8 cellular contexts compared by ENCODE assay signal in genomic region chr11:118914178-118914918, GRCh38. TPM values are rescaled to one million over a fixed set of nuclear protein-coding genes. Genes with fewer than 3 reads are reported as not detected.
DNase-seq lines count a peak whose midpoint lies in the region; ATAC-seq, FAIRE-seq and TF ChIP-seq lines count a peak whose summit lies in the region.

No MANE protein-coding gene starts in this region.

- no peak for TF ChIP-seq RAD21 in HepG2 (CRISPR knock-in tag; IDR thresholded peaks at IDR 0.05)

- peaks cover 13% of the 10 kb centered on the region for H3K79me2 ChIP-seq in HepG2 (ENCODE audit: insufficient read depth, low read length)

- POLR2A ChIA-PET in Panc1 (lab: Charles Lee): interaction anchor here (0.6 to 1.7 kb wide), 5 partner anchors 9 to 444 kb away, joined by 3 to 10 read pairs (median 4); partner anchors contain the start of gene BCL9L
- POLR2A ChIA-PET in HepG2 (lab: Yijun Ruan, JAX): no interaction called here

- TF ChIP-seq EP300 in HepG2 (IDR thresholded peaks at IDR 0.05; ENCODE audit: low read depth in 2 of 2, low read length in 2 of 2) (no peak), HepG2 (CRISPR knock-in tag; IDR thresholded peaks at IDR 0.05; ENCODE audit: borderline replicate concordance) (no peak)

- no peak overlapping the region; the same call in 1 of the 2 replicates for H3K4me2 ChIP-seq in HepG2 (ENCODE audit: low read depth, low read length)

- H3K9ac ChIP-seq in HepG2 (ENCODE audit: insufficient read depth, low read depth, low read length): 0 out of 2 replicates have a peak overlapping the region, but pooled peaks have one; percentile 11

- CTCF ChIA-PET in Panc1 (lab: Charles Lee): no interaction called here
- CTCF ChIA-PET in HepG2 (lab: Yijun Ruan, JAX; ENCODE audit: low intra/inter-chr PET ratio, low total read pairs): no interaction called here

- H3K4me1 ChIP-seq in Panc1 (ENCODE audit: control insufficient read depth, insufficient read depth, low read length): peaks cover 93% of the 10 kb centered on the region
- H3K4me1 ChIP-seq in HepG2 (ENCODE audit: insufficient read depth, low read length): peaks cover 92% of the 10 kb centered on the region
- H3K4me1 ChIP-seq in HAP-1: peaks cover 41% of the 10 kb centered on the region

- peaks cover 3% of the 10 kb centered on the region for H3K36me3 ChIP-seq in Panc1 (ENCODE audit: control insufficient read depth, insufficient read depth, low read length)
- H3K36me3 ChIP-seq in HepG2 (replicated peaks in 1 of 2; ENCODE audit: control insufficient read depth in 1 of 2, insufficient read depth in 2 of 2, low read length in 2 of 2): no peaks in the 10 kb centered on the region
- no peaks in the 10 kb centered on the region for H3K36me3 ChIP-seq in HAP-1 (replicated peaks)

- in situ Hi-C loops in Panc1 (cut with HindIII; ENCODE audit: low pct_unique_long_range_greater_than_20kb, low sequenced_read_pairs) (no loop called here), HepG2 (cut with HindIII; ENCODE audit: extremely low pct_ligation_motif_present, low pct_unique_long_range_greater_than_20kb) (no loop called here), HAP-1 (cut with MboI; ENCODE audit: low sequenced_read_pairs) (no loop called here)

- H3K4me3 ChIP-seq in Panc1 (ENCODE audit: low read depth in 2 of 2, low read length in 2 of 2): no peak overlapping the region
- peak overlapping the region in 1 of 3 experiments; percentile 20; a peak in 1 of 6 replicates for H3K4me3 ChIP-seq in HepG2 (replicated peaks in 1 of 3; ENCODE audit: insufficient read depth in 1 of 3, low read depth in 2 of 3, low read length in 3 of 3)
- H3K4me3 ChIP-seq in HAP-1: no peak overlapping the region

- BruUV-seq in Panc1 (replicated peaks; lab: Mats Ljungman, UMichigan): no TSS peak
- BruUV-seq in HepG2 (replicated peaks; lab: Mats Ljungman, UMichigan): no TSS peak

- intact Hi-C loops in Panc1 (cut with micrococcal nuclease; ENCODE audit: unreplicated experiment): no loop called here
- intact Hi-C loops in HepG2 (cut with micrococcal nuclease; ENCODE audit: unreplicated experiment): no loop called here

- peak; percentile 53 for ATAC-seq in GM18511 (IDR thresholded peaks at IDR 0.05; ENCODE audit: unreplicated experiment)
- peak; percentile 4 for ATAC-seq in Panc1
- no peak for ATAC-seq in HepG2
- peak; percentile 27 for ATAC-seq in stimulated activated naive CD8-positive, alpha-beta T cell treated with anti-CD3 and anti-CD28 coated beads, Interleukin-15, Interleukin-2, amounts not matched to agents 100 U/mL and 50 U/mL, for 24 hours
- ATAC-seq in GM21619 (IDR thresholded peaks at IDR 0.05; ENCODE audit: unreplicated experiment): no peak

- WGBS in adipose tissue, 3 donors: 31 to 42% (median 38%) methylated on average over 13 to 15 of the region's 15 CpGs
- 66% methylated on average over 4 of the region's 15 CpGs for WGBS in HepG2 (ENCODE audit: low lambda C conversion rate)

- FAIRE-seq in HepG2 (lab: Jason Lieb, UNC): no peak

- TF ChIP-seq POLR2A in HepG2 (IDR thresholded peaks at IDR 0.05; ENCODE audit: insufficient read depth in 1 of 2, low read depth in 2 of 2, low read length in 2 of 2): no peak

- H2AFZ ChIP-seq in HepG2 (ENCODE audit: low read length): no peak overlapping the region

- H3K9me3 ChIP-seq in Panc1 (ENCODE audit: control insufficient read depth, insufficient read depth, low read depth, low read length): no peaks in the 10 kb centered on the region
- H3K9me3 ChIP-seq in HepG2 (ENCODE audit: low read length): no peaks in the 10 kb centered on the region
- H3K9me3 ChIP-seq in HAP-1: no peaks in the 10 kb centered on the region

- no peaks in the 10 kb centered on the region for H3K27me3 ChIP-seq in Panc1 (ENCODE audit: control insufficient read depth, insufficient read depth, low read length)
- H3K27me3 ChIP-seq in HepG2 (ENCODE audit: control insufficient read depth in 1 of 2, insufficient read depth in 2 of 2, low read length in 2 of 2): no peaks in the 10 kb centered on the region; a peak in 1 of 5 replicates
- no peaks in the 10 kb centered on the region for H3K27me3 ChIP-seq in HAP-1 (ENCODE audit: low read depth)

- no peaks in the 10 kb centered on the region for H4K20me1 ChIP-seq in HepG2 (ENCODE audit: insufficient read depth, low read length)

- DNase-seq in Panc1 (ENCODE audit: low read depth, low spot score) (no peak), HepG2 (ENCODE audit: low spot score) (peak; percentile 53), NCI-H1092 (lab: John Stamatoyannopoulos, UW) (no peak), HAP-1 (ENCODE audit: low spot score in 2 of 2) (no peak)
- DNase-seq in stimulated activated naive CD8-positive, alpha-beta T cell treated with anti-CD3 and anti-CD28 coated beads, Interleukin-15, Interleukin-2, amounts not matched to agents 100 U/mL and 50 U/mL, for 24 hours: peak; percentile 81

- TF ChIP-seq CTCF in Panc1 (IDR thresholded peaks at IDR 0.05) (no peak), HepG2 (CRISPR knock-in tag; IDR thresholded peaks at IDR 0.05) (no peak)

- peak overlapping the region; percentile 99 for H3K27ac ChIP-seq in Panc1 (ENCODE audit: low read length)
- peak overlapping the region; percentile 66 for H3K27ac ChIP-seq in adipose tissue (ENCODE audit: low read depth, low read length)
- H3K27ac ChIP-seq in HepG2 (ENCODE audit: extremely low read length, insufficient read depth, low read length): peak overlapping the region; percentile 50

RNA-seq across cellular contexts. Expression of gene BCL9L, which starts 11.4 kb away (rescaled TPM):
- total RNA-seq in Panc1 (2021; ENCODE audit: unreplicated experiment) (234 TPM), HepG2 (2016; rRNA removed; fragmentation: Illumina TruSeq; extraction: Trizol) (3.7 and 5.5 TPM in 2 replicates)
- 207 TPM for polyA plus RNA-seq in Panc1 (2012; ENCODE audit: insufficient read length)
- polyA plus RNA-seq in adipose tissue (10 to 100 TPM; 13.9 to 28.9 (median 22.8) TPM), HepG2 (2011; rRNA removed) (4.1 and 4.5 TPM in 2 replicates)
- 1.4 and 2.2 TPM in 2 replicates for total RNA-seq in HepG2 (2016; cell fraction: cytosol; rRNA removed; fragmentation: Illumina TruSeq; extraction: Trizol; ENCODE audit: low read depth)
- total RNA-seq in HepG2 (2016; cell fraction: insoluble cytoplasmic fraction; rRNA removed; fragmentation: Illumina TruSeq; extraction: Trizol): 3.5 and 4.0 TPM in 2 replicates
- total RNA-seq in HepG2 (2016; cell fraction: membrane; rRNA removed; fragmentation: Illumina TruSeq; extraction: Trizol): 3.8 and 4.9 TPM in 2 replicates
- total RNA-seq in HepG2 (2016; cell fraction: nucleus; rRNA removed; fragmentation: Illumina TruSeq; extraction: Trizol): 9.3 and 12.2 TPM in 2 replicates
- polyA plus RNA-seq in HepG2 (2011; cell fraction: cytosol; rRNA removed): 1.1 and 1.9 TPM in 2 replicates
- polyA plus RNA-seq in HepG2 (2011; cell fraction: nucleus; rRNA removed): 7.0 and 13.4 TPM in 2 replicates
- polyA plus RNA-seq in HepG2 (2012): 10.4 and 11.2 TPM in 2 replicates
- polyA plus RNA-seq in HepG2 (2016; cell fraction: cytosol; fragmentation: Illumina TruSeq; extraction: Trizol; ENCODE audit: low read depth): 0.58 and 0.67 TPM in 2 replicates
- polyA plus RNA-seq in HepG2 (2016; cell fraction: insoluble cytoplasmic fraction; fragmentation: Illumina TruSeq; extraction: Trizol; ENCODE audit: low read depth): 9.7 and 15.0 TPM in 2 replicates
- 1.5 and 1.9 TPM in 2 replicates for polyA plus RNA-seq in HepG2 (2016; cell fraction: membrane; fragmentation: Illumina TruSeq; extraction: Trizol; ENCODE audit: low read depth)
- polyA plus RNA-seq in HepG2 (2016; cell fraction: nucleus; fragmentation: Illumina TruSeq; extraction: Trizol; ENCODE audit: insufficient read depth, low read depth): 21.7 and 33.9 TPM in 2 replicates
- 4.8 and 11.8 TPM in 2 replicates for polyA minus RNA-seq in HepG2 (2011; rRNA and poly(A)+ RNA removed; ENCODE audit: low replicate concordance)
- polyA minus RNA-seq in HepG2 (2011; cell fraction: cytosol; rRNA and poly(A)+ RNA removed): 6.2 and 6.8 TPM in 2 replicates
- polyA minus RNA-seq in HepG2 (2011; cell fraction: nucleus; rRNA and poly(A)+ RNA removed): 5.5 and 6.5 TPM in 2 replicates

RNA-seq across cellular contexts. Expression of gene CXCR5, which starts 30.7 kb away (rescaled TPM):
- not detected for total RNA-seq in Panc1 (2021; ENCODE audit: unreplicated experiment)
- polyA plus RNA-seq in Panc1 (2012; ENCODE audit: insufficient read length): not detected
- under 1 TPM; 0.22 to 1.00 (median 0.46) TPM for polyA plus RNA-seq in adipose tissue
- not detected in 2 replicates for total RNA-seq in HepG2 (2016; rRNA removed; fragmentation: Illumina TruSeq; extraction: Trizol)
- total RNA-seq in HepG2 (2016; cell fraction: cytosol; rRNA removed; fragmentation: Illumina TruSeq; extraction: Trizol; ENCODE audit: low read depth): not detected in 2 replicates
- total RNA-seq in HepG2 (2016; cell fraction: insoluble cytoplasmic fraction; rRNA removed; fragmentation: Illumina TruSeq; extraction: Trizol): not detected in 2 replicates
- not detected in 2 replicates for total RNA-seq in HepG2 (2016; cell fraction: membrane; rRNA removed; fragmentation: Illumina TruSeq; extraction: Trizol)
- total RNA-seq in HepG2 (2016; cell fraction: nucleus; rRNA removed; fragmentation: Illumina TruSeq; extraction: Trizol): not detected in 2 replicates
- not detected in 2 replicates for polyA plus RNA-seq in HepG2 (2011; rRNA removed)
- polyA plus RNA-seq in HepG2 (2011; cell fraction: cytosol; rRNA removed): not detected in 2 replicates
- polyA plus RNA-seq in HepG2 (2011; cell fraction: nucleus; rRNA removed): not detected in 2 replicates
- polyA plus RNA-seq in HepG2 (2012): not detected in 2 replicates
- polyA plus RNA-seq in HepG2 (2016; cell fraction: cytosol; fragmentation: Illumina TruSeq; extraction: Trizol; ENCODE audit: low read depth): not detected in 2 replicates
- polyA plus RNA-seq in HepG2 (2016; cell fraction: insoluble cytoplasmic fraction; fragmentation: Illumina TruSeq; extraction: Trizol; ENCODE audit: low read depth): not detected in 2 replicates
- polyA plus RNA-seq in HepG2 (2016; cell fraction: membrane; fragmentation: Illumina TruSeq; extraction: Trizol; ENCODE audit: low read depth): not detected in 2 replicates
- polyA plus RNA-seq in HepG2 (2016; cell fraction: nucleus; fragmentation: Illumina TruSeq; extraction: Trizol; ENCODE audit: insufficient read depth, low read depth): not detected in 2 replicates
- polyA minus RNA-seq in HepG2 (2011; rRNA and poly(A)+ RNA removed; ENCODE audit: low replicate concordance): not detected in 2 replicates
- polyA minus RNA-seq in HepG2 (2011; cell fraction: cytosol; rRNA and poly(A)+ RNA removed): not detected in 2 replicates
- polyA minus RNA-seq in HepG2 (2011; cell fraction: nucleus; rRNA and poly(A)+ RNA removed): not detected in 2 replicates

RNA-seq across cellular contexts. Expression of gene UPK2, which starts 41.8 kb away (rescaled TPM):
- 0.92 TPM for total RNA-seq in Panc1 (2021; ENCODE audit: unreplicated experiment)
- 4.6 TPM for polyA plus RNA-seq in Panc1 (2012; ENCODE audit: insufficient read length)
- under 1 TPM in 2 of 3 donors, not detected in 1; 0.14 to 0.16 TPM for polyA plus RNA-seq in adipose tissue
- not detected in 2 replicates for total RNA-seq in HepG2 (2016; rRNA removed; fragmentation: Illumina TruSeq; extraction: Trizol)
- total RNA-seq in HepG2 (2016; cell fraction: cytosol; rRNA removed; fragmentation: Illumina TruSeq; extraction: Trizol; ENCODE audit: low read depth): not detected in 2 replicates
- total RNA-seq in HepG2 (2016; cell fraction: insoluble cytoplasmic fraction; rRNA removed; fragmentation: Illumina TruSeq; extraction: Trizol): not detected in 2 replicates
- not detected in 2 replicates for total RNA-seq in HepG2 (2016; cell fraction: membrane; rRNA removed; fragmentation: Illumina TruSeq; extraction: Trizol)
- total RNA-seq in HepG2 (2016; cell fraction: nucleus; rRNA removed; fragmentation: Illumina TruSeq; extraction: Trizol): not detected in 2 replicates
- polyA plus RNA-seq in HepG2 (2011; rRNA removed): not detected in 2 replicates
- not detected in 2 replicates for polyA plus RNA-seq in HepG2 (2011; cell fraction: cytosol; rRNA removed)
- not detected in 2 replicates for polyA plus RNA-seq in HepG2 (2011; cell fraction: nucleus; rRNA removed)
- not detected in 2 replicates for polyA plus RNA-seq in HepG2 (2012)
- not detected in 2 replicates for polyA plus RNA-seq in HepG2 (2016; cell fraction: cytosol; fragmentation: Illumina TruSeq; extraction: Trizol; ENCODE audit: low read depth)
- not detected in 2 replicates for polyA plus RNA-seq in HepG2 (2016; cell fraction: insoluble cytoplasmic fraction; fragmentation: Illumina TruSeq; extraction: Trizol; ENCODE audit: low read depth)
- not detected in 2 replicates for polyA plus RNA-seq in HepG2 (2016; cell fraction: membrane; fragmentation: Illumina TruSeq; extraction: Trizol; ENCODE audit: low read depth)
- not detected in 2 replicates for polyA plus RNA-seq in HepG2 (2016; cell fraction: nucleus; fragmentation: Illumina TruSeq; extraction: Trizol; ENCODE audit: insufficient read depth, low read depth)
- polyA minus RNA-seq in HepG2 (2011; rRNA and poly(A)+ RNA removed; ENCODE audit: low replicate concordance): not detected in 2 replicates
- polyA minus RNA-seq in HepG2 (2011; cell fraction: cytosol; rRNA and poly(A)+ RNA removed): not detected in 2 replicates
- not detected in 2 replicates for polyA minus RNA-seq in HepG2 (2011; cell fraction: nucleus; rRNA and poly(A)+ RNA removed)

RNA-seq across cellular contexts. Expression of gene FOXR1, which starts 57.2 kb away (rescaled TPM):
- not detected for total RNA-seq in Panc1 (2021; ENCODE audit: unreplicated experiment)
- not detected for polyA plus RNA-seq in Panc1 (2012; ENCODE audit: insufficient read length)
- not detected for polyA plus RNA-seq in adipose tissue
- not detected in 2 replicates for total RNA-seq in HepG2 (2016; rRNA removed; fragmentation: Illumina TruSeq; extraction: Trizol)
- not detected in 2 replicates for total RNA-seq in HepG2 (2016; cell fraction: cytosol; rRNA removed; fragmentation: Illumina TruSeq; extraction: Trizol; ENCODE audit: low read depth)
- total RNA-seq in HepG2 (2016; cell fraction: insoluble cytoplasmic fraction; rRNA removed; fragmentation: Illumina TruSeq; extraction: Trizol): not detected in 2 replicates
- not detected in 2 replicates for total RNA-seq in HepG2 (2016; cell fraction: membrane; rRNA removed; fragmentation: Illumina TruSeq; extraction: Trizol)
- not detected in 2 replicates for total RNA-seq in HepG2 (2016; cell fraction: nucleus; rRNA removed; fragmentation: Illumina TruSeq; extraction: Trizol)
- not detected in 2 replicates for polyA plus RNA-seq in HepG2 (2011; rRNA removed)
- polyA plus RNA-seq in HepG2 (2011; cell fraction: cytosol; rRNA removed): not detected in 2 replicates
- polyA plus RNA-seq in HepG2 (2011; cell fraction: nucleus; rRNA removed): not detected in 2 replicates
- polyA plus RNA-seq in HepG2 (2012): not detected in 2 replicates
- polyA plus RNA-seq in HepG2 (2016; cell fraction: cytosol; fragmentation: Illumina TruSeq; extraction: Trizol; ENCODE audit: low read depth): not detected in 2 replicates
- polyA plus RNA-seq in HepG2 (2016; cell fraction: insoluble cytoplasmic fraction; fragmentation: Illumina TruSeq; extraction: Trizol; ENCODE audit: low read depth): not detected in 2 replicates
- polyA plus RNA-seq in HepG2 (2016; cell fraction: membrane; fragmentation: Illumina TruSeq; extraction: Trizol; ENCODE audit: low read depth): not detected in 2 replicates
- not detected in 2 replicates for polyA plus RNA-seq in HepG2 (2016; cell fraction: nucleus; fragmentation: Illumina TruSeq; extraction: Trizol; ENCODE audit: insufficient read depth, low read depth)
- polyA minus RNA-seq in HepG2 (2011; rRNA and poly(A)+ RNA removed; ENCODE audit: low replicate concordance): not detected in 2 replicates
- polyA minus RNA-seq in HepG2 (2011; cell fraction: cytosol; rRNA and poly(A)+ RNA removed): not detected in 2 replicates
- not detected in 2 replicates for polyA minus RNA-seq in HepG2 (2011; cell fraction: nucleus; rRNA and poly(A)+ RNA removed)

Comparison
In these comparisons a context has a peak if more than half of its experiments do, and no peak if none do; other contexts are left out.
1. ATAC-seq: peak in GM18511 (single experiment), Panc1 (single experiment) and stimulated activated naive CD8-positive, alpha-beta T cell treated with anti-CD3 and anti-CD28 coated beads, Interleukin-15, Interleukin-2, amounts not matched to agents 100 U/mL and 50 U/mL, for 24 hours (single experiment); none in HepG2 (single experiment) and GM21619 (single experiment).
2. DNase-seq: peak in HepG2 (single experiment) and stimulated activated naive CD8-positive, alpha-beta T cell treated with anti-CD3 and anti-CD28 coated beads, Interleukin-15, Interleukin-2, amounts not matched to agents 100 U/mL and 50 U/mL, for 24 hours (single experiment); none in Panc1 (single experiment), NCI-H1092 (single experiment) and HAP-1 (0 of 2).
3. RNA of gene BCL9L, which starts 11.4 kb away (total RNA-seq): 234 TPM in Panc1 (single experiment); 1.4 to 12.2 TPM in HepG2; every median in the first group is over 10 times any median in the second.
4. Peak in every context shown above with its lines, with median percentiles within 50 percentile points of each other: H3K27ac ChIP-seq.